Comparison of ENCODE assay signal across 8 cellular contexts in the genomic region with DNA sequence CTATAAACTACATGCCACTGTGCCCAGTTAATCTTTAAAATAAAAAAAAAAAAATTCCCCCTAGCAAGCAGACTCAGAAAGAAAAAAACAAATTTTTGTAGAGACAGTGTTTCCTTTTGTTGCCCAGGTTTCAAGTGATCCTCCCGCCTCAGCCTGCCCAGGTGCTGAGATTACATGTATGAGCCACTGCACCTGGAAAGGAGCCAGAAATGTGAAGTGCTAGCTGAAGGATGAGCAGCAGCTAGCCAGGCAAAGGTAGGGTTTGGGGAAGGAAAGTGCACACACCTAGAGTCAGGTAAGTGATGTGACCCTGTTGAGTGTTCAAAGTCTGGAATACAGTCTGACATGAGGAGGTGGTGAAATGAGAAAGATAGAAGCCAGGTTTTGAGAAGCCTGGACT. TPM values are rescaled to one million over a fixed set of nuclear protein-coding genes. Genes with fewer than 3 reads are reported as not detected.
DNase-seq lines count a peak whose midpoint lies in the region; ATAC-seq, FAIRE-seq and TF ChIP-seq lines count a peak whose summit lies in the region.

No MANE protein-coding gene starts in this region.

- TF ChIP-seq RAD21 in K562 (CRISPR knock-in tag; conservative IDR thresholded peaks at IDR 0.05 in 1 of 2, IDR thresholded peaks at IDR 0.05 in 1 of 2): no peak

- FAIRE-seq in K562 (lab: Jason Lieb, UNC): no peak

- CTCF ChIA-PET in K562 (lab: Yijun Ruan, JAX; ENCODE audit: low intra/inter-chr PET ratio): interaction anchor here (0.6 kb wide), 1 partner anchor 32 kb away, joined by 4 read pairs; no protein-coding TSS in a partner anchor

- 81% methylated on average over 1 of the region's 1 CpG for WGBS in K562 (ENCODE audit: insufficient coverage, low coverage, missing lambda C conversion rate)

- no peak overlapping the region for H3K27ac ChIP-seq in K562 (ENCODE audit: extremely low read depth, low read depth, low read length)

- H3K4me3 Mint-ChIP-seq in neural crest cell: peak overlapping the region; percentile 48

- H3K79me2 ChIP-seq in K562 (ENCODE audit: control insufficient read depth, insufficient read depth, low read length): peaks cover 33% of the 10 kb centered on the region

- peak overlapping the region; percentile 93 for H3K4me3 ChIP-seq in GM06990 (replicated peaks; ENCODE audit: low read depth, low read length)
- H3K4me3 ChIP-seq in K562: no peak overlapping the region

- peak overlapping the region in 1 of 2 experiments; percentile 3; a peak in 1 of 4 replicates for H3K9ac ChIP-seq in K562 (ENCODE audit: insufficient read depth in 1 of 2, low read depth in 2 of 2, low read length in 2 of 2)

- POLR2A ChIA-PET in K562 (lab: Yijun Ruan, JAX): interaction anchor here (1.2 to 5.3 kb wide), 7 partner anchors 10 to 831 kb away, joined by 4 to 83 read pairs (median 6); a partner anchor contains a TSS

- H3K4me2 ChIP-seq in K562 (ENCODE audit: insufficient read depth, low read length): no peak overlapping the region

- intact Hi-C loops in K562 (cut with micrococcal nuclease): no loop called here

- peaks cover 5% of the 10 kb centered on the region for H3K36me3 Mint-ChIP-seq in neural crest cell (ENCODE audit: low read depth)

- H3K9me3 Mint-ChIP-seq in neural crest cell: no peaks in the 10 kb centered on the region

- TF ChIP-seq CTCF in GM06990 (IDR thresholded peaks at IDR 0.05; ENCODE audit: insufficient read depth, low read length, poor library complexity, severe bottlenecking): no peak
- TF ChIP-seq CTCF in K562 (IDR thresholded peaks at IDR 0.05 in 2 of 3, conservative IDR thresholded peaks at IDR 0.05 in 1 of 3; ENCODE audit: insufficient read depth in 2 of 3, low read depth in 1 of 3, low read length in 3 of 3): no peak
- no peak for TF ChIP-seq CTCF in neural crest cell (conservative IDR thresholded peaks at IDR 0.05)

- no peak overlapping the region for H2AFZ ChIP-seq in K562 (ENCODE audit: low read depth, low read length)

- DNase-seq in GM06990 (ENCODE audit: extremely low read depth, insufficient read length): no peak
- DNase-seq in NCI-H2029 (lab: John Stamatoyannopoulos, UW): peak; percentile 98
- DNase-seq in K562 (ENCODE audit: extremely low read depth in 1 of 4, low spot score in 3 of 4): no peak
- no peak for DNase-seq in neural crest cell (ENCODE audit: low read depth, low spot score)
- DNase-seq in SKM-1 (lab: John Stamatoyannopoulos, UW; ENCODE audit: unreplicated experiment): no peak
- DNase-seq in activated effector memory CD4-positive, alpha-beta T cell treated with anti-CD3 and anti-CD28 coated beads, Interleukin-2, amount 50 U/mL, for 16 hours: no peak

- H3K4me1 ChIP-seq in K562 (replicated peaks in 1 of 2; ENCODE audit: control insufficient read depth in 2 of 2, insufficient read depth in 2 of 2, low read length in 2 of 2): peaks cover 10 to 17% of the 10 kb centered on the region in 2 experiments; a peak in 3 of 5 replicates

- no peaks in the 10 kb centered on the region for H4K20me1 ChIP-seq in K562 (replicated peaks; ENCODE audit: control insufficient read depth, insufficient read depth, low read length)

- no peak for ATAC-seq in K562
- ATAC-seq in HG02763 (IDR thresholded peaks at IDR 0.05; ENCODE audit: unreplicated experiment): no peak
- ATAC-seq in HG03565 (IDR thresholded peaks at IDR 0.05; ENCODE audit: unreplicated experiment): no peak

- BruUV-seq in K562 (replicated peaks; lab: Mats Ljungman, UMichigan): no TSS peak

- no peaks in the 10 kb centered on the region for H3K27me3 Mint-ChIP-seq in neural crest cell (ENCODE audit: low read depth)

- peaks cover 22% of the 10 kb centered on the region for H3K4me1 Mint-ChIP-seq in neural crest cell

- TF ChIP-seq EP300 in K562 (IDR thresholded peaks at IDR 0.05; ENCODE audit: low read length): no peak

- no peak overlapping the region for H3K27ac Mint-ChIP-seq in neural crest cell (ENCODE audit: unreplicated experiment)

- H3K9me3 ChIP-seq in K562 (replicated peaks; ENCODE audit: control insufficient read depth, insufficient read depth, low read depth, low read length): no peaks in the 10 kb centered on the region

- no peak for TF ChIP-seq POLR2A in K562 (conservative IDR thresholded peaks at IDR 0.05)

- H3K9me1 ChIP-seq in K562 (ENCODE audit: control insufficient read depth, insufficient read depth, low read length): no peaks in the 10 kb centered on the region

- in situ Hi-C loops in K562 (cut with MboI): no loop called here

- H3K27me3 ChIP-seq in GM06990 (replicated peaks; ENCODE audit: control insufficient read depth, insufficient read depth, low read length): no peaks in the 10 kb centered on the region
- H3K27me3 ChIP-seq in K562 (ENCODE audit: control insufficient read depth in 2 of 2, insufficient read depth in 2 of 2, low read length in 2 of 2): no peaks in the 10 kb centered on the region; a peak in 1 of 5 replicates

- H3K36me3 ChIP-seq in GM06990 (ENCODE audit: control insufficient read depth, insufficient read depth, low read length) (peaks cover 8% of the 10 kb centered on the region), K562 (ENCODE audit: control insufficient read depth, insufficient read depth, low read length) (peaks cover 34% of the 10 kb centered on the region)

RNA-seq across cellular contexts. Expression of a gene that starts 1.7 kb away (rescaled TPM):
- total RNA-seq in K562 (2011; cell fraction: chromatin; rRNA removed; ENCODE audit: low replicate concordance): 130 and 233 TPM in 2 replicates
- 180 and 202 TPM in 2 replicates for total RNA-seq in K562 (2011; cell fraction: nucleolus; rRNA removed)
- 172 and 179 TPM in 2 replicates for total RNA-seq in K562 (2011; cell fraction: nucleoplasm; rRNA removed)
- total RNA-seq in K562 (2014; rRNA removed) (98.6 and 121 TPM in 2 replicates), K562 (2014; rRNA removed; fragmentation: Illumina TruSeq; extraction: Trizol) (99.7 and 132 TPM in 2 replicates), K562 (2015; rRNA removed; fragmentation: Illumina TruSeq; extraction: Trizol) (126 and 127 TPM in 2 replicates), K562 (2021) (142 and 177 TPM in 2 replicates), neural crest cell (185 and 192 TPM in 2 replicates)
- polyA plus RNA-seq in K562 (2011; rRNA removed) (211 and 285 TPM in 2 replicates), K562 (2014; fragmentation: Illumina TruSeq; extraction: Trizol) (139 TPM in 2 replicates), K562 (2014; fragmentation: Nextera tagmentation; extraction: Ambion mirVana) (100 to 1,000 TPM in 1 of 2 experiments, 10 to 100 TPM in 1; 68.6 to 114 TPM), K562 (2014; rRNA removed) (150 and 184 TPM in 2 replicates)
- 210 and 307 TPM in 2 replicates for polyA plus RNA-seq in K562 (2011; cell fraction: cytosol; rRNA removed)
- 171 and 202 TPM in 2 replicates for polyA plus RNA-seq in K562 (2011; cell fraction: nucleus; rRNA removed)
- polyA plus RNA-seq in K562 (2012): 173 and 250 TPM in 2 replicates
- 165 and 169 TPM in 2 replicates for polyA minus RNA-seq in K562 (2011; rRNA and poly(A)+ RNA removed)
- polyA minus RNA-seq in K562 (2011; cell fraction: cytosol; rRNA and poly(A)+ RNA removed): 102 and 104 TPM in 2 replicates
- polyA minus RNA-seq in K562 (2011; cell fraction: nucleus; rRNA and poly(A)+ RNA removed): 66.4 and 89.5 TPM in 2 replicates

RNA-seq across cellular contexts. Expression of a gene that starts 30.6 kb away (rescaled TPM):
- total RNA-seq in K562 (2011; cell fraction: chromatin; rRNA removed; ENCODE audit: low replicate concordance): 79.5 and 95.5 TPM in 2 replicates
- 122 and 130 TPM in 2 replicates for total RNA-seq in K562 (2011; cell fraction: nucleolus; rRNA removed)
- 143 and 148 TPM in 2 replicates for total RNA-seq in K562 (2011; cell fraction: nucleoplasm; rRNA removed)
- total RNA-seq in K562 (2014; rRNA removed) (748 and 796 TPM in 2 replicates), K562 (2014; rRNA removed; fragmentation: Illumina TruSeq; extraction: Trizol) (1,380 and 1,529 TPM in 2 replicates), K562 (2015; rRNA removed; fragmentation: Illumina TruSeq; extraction: Trizol) (989 and 1,002 TPM in 2 replicates), K562 (2021) (894 and 993 TPM in 2 replicates), neural crest cell (317 and 334 TPM in 2 replicates)
- polyA plus RNA-seq in K562 (2011; rRNA removed) (864 and 1,258 TPM in 2 replicates), K562 (2014; fragmentation: Illumina TruSeq; extraction: Trizol) (981 and 1,045 TPM in 2 replicates), K562 (2014; fragmentation: Nextera tagmentation; extraction: Ambion mirVana) (1,000 to 10,000 TPM; 2,282 to 2,388 TPM), K562 (2014; rRNA removed) (1,029 and 1,274 TPM in 2 replicates)
- polyA plus RNA-seq in K562 (2011; cell fraction: cytosol; rRNA removed): 427 and 691 TPM in 2 replicates
- 136 and 272 TPM in 2 replicates for polyA plus RNA-seq in K562 (2011; cell fraction: nucleus; rRNA removed)
- polyA plus RNA-seq in K562 (2012): 541 and 1,089 TPM in 2 replicates
- polyA minus RNA-seq in K562 (2011; rRNA and poly(A)+ RNA removed): 657 and 807 TPM in 2 replicates
- polyA minus RNA-seq in K562 (2011; cell fraction: cytosol; rRNA and poly(A)+ RNA removed): 159 and 222 TPM in 2 replicates
- 41.1 and 70.9 TPM in 2 replicates for polyA minus RNA-seq in K562 (2011; cell fraction: nucleus; rRNA and poly(A)+ RNA removed)

RNA-seq across cellular contexts. Expression of a gene that starts 31.5 kb away (rescaled TPM):
- total RNA-seq in K562 (2011; cell fraction: chromatin; rRNA removed; ENCODE audit: low replicate concordance): 238 and 493 TPM in 2 replicates
- 142 and 174 TPM in 2 replicates for total RNA-seq in K562 (2011; cell fraction: nucleolus; rRNA removed)
- total RNA-seq in K562 (2011; cell fraction: nucleoplasm; rRNA removed): 284 and 450 TPM in 2 replicates
- total RNA-seq in K562 (2014; rRNA removed): 348 and 419 TPM in 2 replicates
- total RNA-seq in K562 (2014; rRNA removed; fragmentation: Illumina TruSeq; extraction: Trizol): 452 and 498 TPM in 2 replicates
- total RNA-seq in K562 (2015; rRNA removed; fragmentation: Illumina TruSeq; extraction: Trizol): 479 and 526 TPM in 2 replicates
- 297 and 341 TPM in 2 replicates for total RNA-seq in K562 (2021)
- polyA plus RNA-seq in K562 (2011; rRNA removed): 279 and 361 TPM in 2 replicates
- polyA plus RNA-seq in K562 (2011; cell fraction: cytosol; rRNA removed): 164 and 221 TPM in 2 replicates
- polyA plus RNA-seq in K562 (2011; cell fraction: nucleus; rRNA removed): 319 and 321 TPM in 2 replicates
- 265 and 362 TPM in 2 replicates for polyA plus RNA-seq in K562 (2012)
- polyA plus RNA-seq in K562 (2014; fragmentation: Illumina TruSeq; extraction: Trizol): 471 and 546 TPM in 2 replicates
- polyA plus RNA-seq in K562 (2014; fragmentation: Nextera tagmentation; extraction: Ambion mirVana): 100 to 1,000 TPM; 199 to 369 TPM
- polyA plus RNA-seq in K562 (2014; rRNA removed): 496 and 578 TPM in 2 replicates
- 269 and 276 TPM in 2 replicates for polyA minus RNA-seq in K562 (2011; rRNA and poly(A)+ RNA removed)
- 152 and 212 TPM in 2 replicates for polyA minus RNA-seq in K562 (2011; cell fraction: cytosol; rRNA and poly(A)+ RNA removed)
- 132 and 189 TPM in 2 replicates for polyA minus RNA-seq in K562 (2011; cell fraction: nucleus; rRNA and poly(A)+ RNA removed)
- 455 and 466 TPM in 2 replicates for total RNA-seq in neural crest cell

RNA-seq across cellular contexts. Expression of a gene that starts 52.2 kb away (rescaled TPM):
- 4.9 and 12.2 TPM in 2 replicates for total RNA-seq in K562 (2011; cell fraction: chromatin; rRNA removed; ENCODE audit: low replicate concordance)
- 7.2 and 8.8 TPM in 2 replicates for total RNA-seq in K562 (2011; cell fraction: nucleolus; rRNA removed)
- 8.6 and 13.4 TPM in 2 replicates for total RNA-seq in K562 (2011; cell fraction: nucleoplasm; rRNA removed)
- total RNA-seq in K562 (2014; rRNA removed) (11.9 and 15.2 TPM in 2 replicates), K562 (2014; rRNA removed; fragmentation: Illumina TruSeq; extraction: Trizol) (7.8 and 8.1 TPM in 2 replicates), K562 (2015; rRNA removed; fragmentation: Illumina TruSeq; extraction: Trizol) (12.5 and 13.0 TPM in 2 replicates), K562 (2021) (18.8 and 19.1 TPM in 2 replicates), neural crest cell (9.7 and 12.5 TPM in 2 replicates)
- polyA plus RNA-seq in K562 (2011; rRNA removed) (8.5 and 8.8 TPM in 2 replicates), K562 (2014; fragmentation: Illumina TruSeq; extraction: Trizol) (20.4 and 21.0 TPM in 2 replicates), K562 (2014; fragmentation: Nextera tagmentation; extraction: Ambion mirVana) (10 to 100 TPM in 1 of 2 experiments, 1 to 10 TPM in 1; 8.9 to 11.4 TPM), K562 (2014; rRNA removed) (8.0 and 11.7 TPM in 2 replicates)
- 11.9 and 17.3 TPM in 2 replicates for polyA plus RNA-seq in K562 (2011; cell fraction: cytosol; rRNA removed)
- polyA plus RNA-seq in K562 (2011; cell fraction: nucleus; rRNA removed): 8.9 and 11.3 TPM in 2 replicates
- 5.9 and 16.4 TPM in 2 replicates for polyA plus RNA-seq in K562 (2012)
- polyA minus RNA-seq in K562 (2011; rRNA and poly(A)+ RNA removed): 13.2 and 15.8 TPM in 2 replicates
- 10.7 and 15.3 TPM in 2 replicates for polyA minus RNA-seq in K562 (2011; cell fraction: cytosol; rRNA and poly(A)+ RNA removed)
- polyA minus RNA-seq in K562 (2011; cell fraction: nucleus; rRNA and poly(A)+ RNA removed): 8.5 and 12.0 TPM in 2 replicates

RNA-seq across cellular contexts. Expression of a gene that starts 52.4 kb away (rescaled TPM):
- 14.4 and 26.3 TPM in 2 replicates for total RNA-seq in K562 (2011; cell fraction: chromatin; rRNA removed; ENCODE audit: low replicate concordance)
- 19.0 and 22.9 TPM in 2 replicates for total RNA-seq in K562 (2011; cell fraction: nucleolus; rRNA removed)
- 18.3 and 20.8 TPM in 2 replicates for total RNA-seq in K562 (2011; cell fraction: nucleoplasm; rRNA removed)
- total RNA-seq in K562 (2014; rRNA removed) (3.5 and 4.1 TPM in 2 replicates), K562 (2014; rRNA removed; fragmentation: Illumina TruSeq; extraction: Trizol) (5.2 and 5.5 TPM in 2 replicates), K562 (2015; rRNA removed; fragmentation: Illumina TruSeq; extraction: Trizol) (3.8 and 4.0 TPM in 2 replicates), K562 (2021) (5.5 and 6.2 TPM in 2 replicates), neural crest cell (2.6 and 2.9 TPM in 2 replicates)
- polyA plus RNA-seq in K562 (2011; rRNA removed) (7.2 and 12.0 TPM in 2 replicates), K562 (2014; fragmentation: Illumina TruSeq; extraction: Trizol) (6.2 TPM in 2 replicates), K562 (2014; fragmentation: Nextera tagmentation; extraction: Ambion mirVana) (1 to 10 TPM; 3.7 to 8.2 TPM), K562 (2014; rRNA removed) (4.8 and 7.8 TPM in 2 replicates)
- polyA plus RNA-seq in K562 (2011; cell fraction: cytosol; rRNA removed): 10.0 and 16.0 TPM in 2 replicates
- polyA plus RNA-seq in K562 (2011; cell fraction: nucleus; rRNA removed): 15.8 and 16.9 TPM in 2 replicates
- 5.6 and 11.7 TPM in 2 replicates for polyA plus RNA-seq in K562 (2012)
- polyA minus RNA-seq in K562 (2011; rRNA and poly(A)+ RNA removed): 4.2 and 4.8 TPM in 2 replicates
- polyA minus RNA-seq in K562 (2011; cell fraction: cytosol; rRNA and poly(A)+ RNA removed): 4.8 and 5.6 TPM in 2 replicates
- 3.4 and 4.9 TPM in 2 replicates for polyA minus RNA-seq in K562 (2011; cell fraction: nucleus; rRNA and poly(A)+ RNA removed)
